21 cellular contexts compared by ENCODE assay signal in genomic region chr4:25658357-25658771, GRCh38. TPM values are rescaled to one million over a fixed set of nuclear protein-coding genes. Genes with fewer than 3 reads are reported as not detected.
"Had no signal": no experiment of that assay in that cellular context is flagged by ENCODE, and none has a peak within 500 bp of the region (broad histone marks: within the 10 kb centered on the region; RNA-seq: fewer than 3 reads in every experiment).

No MANE protein-coding gene starts in this region.

- H3K27ac ChIP-seq: dorsolateral prefrontal cortex, pancreas, right lobe of liver, suprapubic skin had no signal

- H3K4me3 ChIP-seq: dorsolateral prefrontal cortex, pancreas, right lobe of liver, suprapubic skin, thyroid gland had no signal

- ATAC-seq: esophagus mucosa, left cardiac atrium, left ventricle myocardium superior, natural killer cell, pancreas, right lobe of liver had no signal

- DNase-seq: cortex of kidney; dorsolateral prefrontal cortex; effector CD8-positive, alpha-beta T cell; glutamatergic neuron; immature natural killer cell; left cardiac atrium; left ventricle myocardium superior; natural killer cell; occipital lobe; pancreas; right lobe of liver; stimulated activated CD4-positive, alpha-beta T cell treated with anti-CD3 and anti-CD28 coated beads, Interleukin-2, amount 100 ng/mL, for 24 hours; stimulated activated CD4-positive, alpha-beta T cell treated with anti-CD3 and anti-CD28 coated beads, Interleukin-4, amount 100 ng/mL, for 4 hours; stimulated activated naive CD4-positive, alpha-beta T cell had no signal

- H3K27me3 ChIP-seq: pancreas, thyroid gland had no signal

- H3K4me1 ChIP-seq: pancreas, right lobe of liver had no signal

- H3K36me3 ChIP-seq: pancreas, right lobe of liver, suprapubic skin, thyroid gland had no signal

- H3K9me3 ChIP-seq: pancreas, right lobe of liver, suprapubic skin, thyroid gland had no signal

RNA-seq across cellular contexts. Expression of gene SLC34A2, which starts 2.7 kb away (rescaled TPM):
- total RNA-seq: fibroblast of lung, myocyte, natural killer cell, neural crest cell, skeletal muscle tissue had no signal
